Comparison of ENCODE assay signal across 1 cellular context in genomic region chr4:89142691-89143669, GRCh38.
TF ChIP-seq lines count a peak whose summit lies in the region.

No MANE protein-coding gene starts in this region.

TF ChIP-seq in GM12878, 131 proteins besides CTCF, POLR2A, EP300 and RAD21 (continued from another document):
- peak; percentile 53; the same call in 1 of the 2 replicates for TF ChIP-seq ATF2 (IDR thresholded peaks at IDR 0.05; ENCODE audit: low read length)
- no peak for TF ChIP-seq GABPA (IDR thresholded peaks at IDR 0.05; ENCODE audit: low read depth)
- no peak for TF ChIP-seq ATF3 (IDR thresholded peaks at IDR 0.05; ENCODE audit: borderline replicate concordance, extremely low read depth, low read depth, low read length)
- TF ChIP-seq MTA2 (IDR thresholded peaks at IDR 0.05; ENCODE audit: low read depth): peak; percentile 95
- peak in 1 of 2 experiments; percentile 41; a peak in 2 of 4 replicates for TF ChIP-seq IKZF2 (IDR thresholded peaks at IDR 0.05)
- TF ChIP-seq WRNIP1 (IDR thresholded peaks at IDR 0.05; ENCODE audit: borderline replicate concordance, low read depth, low read length): no peak
- no peak for TF ChIP-seq ZNF384 (IDR thresholded peaks at IDR 0.05; ENCODE audit: borderline replicate concordance, low read depth, low read length)
- TF ChIP-seq DPF2 (IDR thresholded peaks at IDR 0.05): peak; percentile 76
- TF ChIP-seq ZNF622 (IDR thresholded peaks at IDR 0.05): no peak
- TF ChIP-seq CREM (IDR thresholded peaks at IDR 0.05; ENCODE audit: low read depth): peak; percentile 38; the same call in 1 of the 2 replicates
- no peak for TF ChIP-seq TAF1 (IDR thresholded peaks at IDR 0.05; ENCODE audit: borderline replicate concordance, low read depth, low read length)
- no peak for TF ChIP-seq MLLT1 (IDR thresholded peaks at IDR 0.05)
- peak; percentile 47; the same call in 1 of the 2 replicates for TF ChIP-seq JUNB (IDR thresholded peaks at IDR 0.05)
- TF ChIP-seq RUNX3 (IDR thresholded peaks at IDR 0.05; ENCODE audit: low read length): 0 out of 2 replicates have a peak, but pooled peaks have one; percentile 7
- peak; percentile 53; the same call in 1 of the 2 replicates for TF ChIP-seq BMI1 (IDR thresholded peaks at IDR 0.05; ENCODE audit: borderline replicate concordance)
- TF ChIP-seq STAT3 (IDR thresholded peaks at IDR 0.05; ENCODE audit: low read depth, low read length): no peak
- TF ChIP-seq NBN (IDR thresholded peaks at IDR 0.05): no peak; the same call in 1 of the 2 replicates
- peak; percentile 67 for TF ChIP-seq ATF7 (IDR thresholded peaks at IDR 0.05; ENCODE audit: low read depth)
- no peak for TF ChIP-seq CBFB (IDR thresholded peaks at IDR 0.05; ENCODE audit: low read depth)
- TF ChIP-seq ZBED1 (IDR thresholded peaks at IDR 0.05; ENCODE audit: borderline replicate concordance): no peak
- TF ChIP-seq ZNF24 (IDR thresholded peaks at IDR 0.05): no peak
- TF ChIP-seq NFIC (IDR thresholded peaks at IDR 0.05; ENCODE audit: low read depth, low read length): peak; percentile 48; the same call in 1 of the 2 replicates
- TF ChIP-seq SPI1 (IDR thresholded peaks at IDR 0.05; ENCODE audit: borderline replicate concordance, insufficient read depth, low read depth, low read length): peak; percentile 73; the same call in 1 of the 2 replicates
- no peak for TF ChIP-seq MYC (IDR thresholded peaks at IDR 0.05; ENCODE audit: insufficient read depth, insufficient read length, insufficient replicate concordance, low read length, severe bottlenecking)
- no peak for TF ChIP-seq YY1 (IDR thresholded peaks at IDR 0.05; ENCODE audit: low read depth, low read length)
- peak; percentile 85 for TF ChIP-seq MEF2B (IDR thresholded peaks at IDR 0.05; ENCODE audit: partially characterized antibody, poor library complexity, severe bottlenecking)
- no peak for TF ChIP-seq PAX5 (IDR thresholded peaks at IDR 0.05; ENCODE audit: borderline replicate concordance, low read depth, low read length)
- TF ChIP-seq HDGF (IDR thresholded peaks at IDR 0.05): no peak
- no peak for TF ChIP-seq SMC3 (IDR thresholded peaks at IDR 0.05; ENCODE audit: borderline replicate concordance, low read length)
- no peak for TF ChIP-seq POU2F2 (IDR thresholded peaks at IDR 0.05; ENCODE audit: borderline replicate concordance, low read depth, low read length)
- no peak for TF ChIP-seq MXI1 (IDR thresholded peaks at IDR 0.05; ENCODE audit: low read depth, low read length)
- TF ChIP-seq SIX5 (IDR thresholded peaks at IDR 0.05; ENCODE audit: low read depth, low read length, severe bottlenecking): no peak
- no peak for TF ChIP-seq ZZZ3 (IDR thresholded peaks at IDR 0.05; ENCODE audit: control insufficient read depth, insufficient read length, low read depth)
- no peak for TF ChIP-seq FOS (IDR thresholded peaks at IDR 0.05; ENCODE audit: borderline replicate concordance, extremely low read depth, insufficient read length)
- peak; percentile 5; the same call in 1 of the 2 replicates for TF ChIP-seq NR2F1 (conservative IDR thresholded peaks at IDR 0.05)
TF ChIP-seq in GM12878: peak in this region for 15.
